Comparison of ENCODE assay signal across 12 cellular contexts in the genomic region with DNA sequence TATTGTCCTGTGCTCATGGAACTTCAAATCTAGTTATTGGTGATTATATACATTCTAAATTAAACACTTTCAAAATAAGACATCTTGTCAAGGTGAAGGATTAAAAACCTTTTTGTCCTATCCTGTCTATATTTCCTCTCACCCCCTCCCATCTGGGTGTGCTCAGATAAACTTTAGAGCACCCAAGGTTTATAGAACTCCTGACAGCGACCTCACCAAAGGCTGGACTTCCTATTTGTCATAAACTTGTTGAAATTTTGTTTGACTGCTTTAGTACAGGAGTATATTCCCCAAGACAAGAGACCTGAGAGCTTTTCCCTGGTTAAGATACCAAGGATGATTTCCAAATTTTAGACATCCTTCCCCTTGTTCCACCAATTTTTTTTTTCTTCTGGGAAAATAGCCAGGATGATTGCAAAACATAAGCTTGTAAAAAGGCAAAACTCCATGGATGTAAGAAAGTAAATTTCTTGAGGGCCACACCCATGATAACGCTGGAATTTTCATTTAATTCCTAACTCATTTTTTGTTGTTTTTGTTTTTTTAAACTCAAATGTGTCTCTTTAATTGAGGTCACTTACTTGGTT. TPM values are rescaled to one million over a fixed set of nuclear protein-coding genes. Genes with fewer than 3 reads are reported as not detected.
A peak's percentile ranks its signal among the peaks of the same experiment; 100 is the strongest.
DNase-seq lines count a peak whose midpoint lies in the region; ATAC-seq, FAIRE-seq and TF ChIP-seq lines count a peak whose summit lies in the region.
"Had no signal": no experiment of that assay in that cellular context is flagged by ENCODE, and none has a peak within 500 bp of the region (broad histone marks: within the 10 kb centered on the region; RNA-seq: fewer than 3 reads in every experiment).

No MANE protein-coding gene starts in this region.

- 19% methylated on average over 2 of the region's 2 CpGs for WGBS in A549 (ENCODE audit: missing lambda C conversion rate)
- no CpG with 5 or more reads among the region's 2 CpGs for WGBS in mesodermal cell (ENCODE audit: insufficient coverage in 2 of 2), 2 experiments

- TF ChIP-seq EP300 in A549 (IDR thresholded peaks at IDR 0.05): no peak

- TF ChIP-seq CTCF in A549 (IDR thresholded peaks at IDR 0.05): no peak
- no peak for TF ChIP-seq CTCF in choroid plexus epithelial cell (conservative IDR thresholded peaks at IDR 0.05; ENCODE audit: low read depth, low read length)

- H3K27ac ChIP-seq in A549: peak overlapping the region; percentile 76 to 82
- H3K27ac ChIP-seq in mesodermal cell (ENCODE audit: low read depth, low read length, severe bottlenecking): peak overlapping the region; percentile 82

- TF ChIP-seq POLR2A in A549 (IDR thresholded peaks at IDR 0.05; ENCODE audit: low read length): no peak

- H3K4me3 ChIP-seq in A549 (peak overlapping the region; percentile 18; the same call in 1 of the 3 replicates), choroid plexus epithelial cell (ENCODE audit: low read depth, low read length) (no peak overlapping the region), mesodermal cell (ENCODE audit: extremely low read depth, insufficient read depth, low read length, poor library complexity, severe bottlenecking) (no peak overlapping the region)
- H3K4me3 ChIP-seq: GM12878 had no signal

- H3K36me3 ChIP-seq in mesodermal cell (ENCODE audit: control insufficient read depth, insufficient read depth, low read length): no peaks in the 10 kb centered on the region

- no peak for TF ChIP-seq RAD21 in A549 (conservative IDR thresholded peaks at IDR 0.05 in 1 of 2, IDR thresholded peaks at IDR 0.05 in 1 of 2)

- CTCF ChIA-PET in A549 (lab: Yijun Ruan, JAX): interaction anchor here (0.6 to 0.9 kb wide), 3 partner anchors 13 to 576 kb away, joined by 3 read pairs; no protein-coding TSS in a partner anchor

- intact Hi-C loops in posterior cingulate gyrus (cut with DNase I): no loop called here

- H3K4me1 ChIP-seq in A549: peaks cover 37% of the 10 kb centered on the region
- H3K4me1 ChIP-seq in mesodermal cell (ENCODE audit: control insufficient read depth, insufficient read depth, low read length, poor library complexity, severe bottlenecking): peaks cover 46% of the 10 kb centered on the region

- H3K4me2 ChIP-seq in A549: peak overlapping the region; percentile 92

- POLR2A ChIA-PET in A549 (lab: Yijun Ruan, JAX): interaction anchor here (0.7 to 2.5 kb wide), 2 partner anchors 9 to 33 kb away, joined by 3 to 7 read pairs; partner anchors contain the start of gene CARMIL1

- DNase-seq in A549 (ENCODE audit: low read depth in 1 of 2, low spot score in 1 of 2) (peak in 1 of 2 experiments; percentile 51), HT1080 (ENCODE audit: low read depth) (peak; percentile 28), choroid plexus epithelial cell (ENCODE audit: low read depth) (peak; percentile 21), epidermal melanocyte (ENCODE audit: insufficient read length, low spot score) (no peak), NCI-H1417 treated with DMSO at 0.1 percent for 48 hours (lab: John Stamatoyannopoulos, UW) (no peak), posterior cingulate gyrus (no peak)
- DNase-seq: activated CD8-positive, alpha-beta T cell treated with anti-CD3 and anti-CD28 coated beads for 36 hours; NCI-H1694; SIG-M5 had no signal

- ATAC-seq in A549 (peak; percentile 37 to 66; a peak in 3 of 6 replicates), HG02623 (IDR thresholded peaks at IDR 0.05; ENCODE audit: unreplicated experiment) (no peak)

- H3K9me3 ChIP-seq in A549 (no peaks in the 10 kb centered on the region), mesodermal cell (ENCODE audit: control insufficient read depth, low read length) (no peaks in the 10 kb centered on the region)

- no peak for FAIRE-seq in A549 (lab: Jason Lieb, UNC)
- FAIRE-seq: GM12878 had no signal

TF ChIP-seq in A549, 52 proteins besides CTCF, POLR2A, EP300 and RAD21 (continues in another document):
- no peak for TF ChIP-seq CHD4 (IDR thresholded peaks at IDR 0.05; ENCODE audit: borderline replicate concordance)
- 0 out of 2 replicates have a peak, but pooled peaks have one; percentile 38 for TF ChIP-seq HES2 (IDR thresholded peaks at IDR 0.05)
- TF ChIP-seq, protein P1, sequence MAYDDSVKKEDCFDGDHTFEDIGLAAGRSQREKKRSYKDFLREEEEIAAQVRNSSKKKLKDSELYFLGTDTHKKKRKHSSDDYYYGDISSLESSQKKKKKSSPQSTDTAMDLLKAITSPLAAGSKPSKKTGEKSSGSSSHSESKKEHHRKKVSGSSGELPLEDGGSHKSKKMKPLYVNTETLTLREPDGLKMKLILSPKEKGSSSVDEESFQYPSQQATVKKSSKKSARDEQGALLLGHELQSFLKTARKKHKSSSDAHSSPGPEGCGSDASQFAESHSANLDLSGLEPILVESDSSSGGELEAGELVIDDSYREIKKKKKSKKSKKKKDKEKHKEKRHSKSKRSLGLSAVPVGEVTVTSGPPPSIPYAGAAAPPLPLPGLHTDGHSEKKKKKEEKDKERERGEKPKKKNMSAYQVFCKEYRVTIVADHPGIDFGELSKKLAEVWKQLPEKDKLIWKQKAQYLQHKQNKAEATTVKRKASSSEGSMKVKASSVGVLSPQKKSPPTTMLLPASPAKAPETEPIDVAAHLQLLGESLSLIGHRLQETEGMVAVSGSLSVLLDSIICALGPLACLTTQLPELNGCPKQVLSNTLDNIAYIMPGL (CRISPR knock-in tag; IDR thresholded peaks at IDR 0.05; ENCODE audit: borderline replicate concordance): no peak
- no peak for TF ChIP-seq E2F6 (IDR thresholded peaks at IDR 0.05; ENCODE audit: borderline replicate concordance, low read depth)
- TF ChIP-seq MAX (IDR thresholded peaks at IDR 0.05): no peak
- TF ChIP-seq REST (IDR thresholded peaks at IDR 0.05): no peak
- no peak for TF ChIP-seq NPAS2 (CRISPR knock-in tag; IDR thresholded peaks at IDR 0.05; ENCODE audit: borderline replicate concordance)
- TF ChIP-seq ZC3H11A (IDR thresholded peaks at IDR 0.05): no peak
- TF ChIP-seq PHF8 (IDR thresholded peaks at IDR 0.05; ENCODE audit: borderline replicate concordance, low read depth): no peak
- TF ChIP-seq JUN (IDR thresholded peaks at IDR 0.05): no peak
- peak; percentile 80 to 91 for TF ChIP-seq CEBPB (IDR thresholded peaks at IDR 0.05)
- TF ChIP-seq GATA3 (IDR thresholded peaks at IDR 0.05; ENCODE audit: borderline replicate concordance): peak; percentile 20; the same call in 1 of the 2 replicates
- TF ChIP-seq MAFK (IDR thresholded peaks at IDR 0.05; ENCODE audit: partially characterized antibody): no peak
- TF ChIP-seq CHD2 (IDR thresholded peaks at IDR 0.05; ENCODE audit: low read length, partially characterized antibody): no peak

RNA-seq across cellular contexts. Expression of gene CARMIL1, which starts 33.0 kb away (rescaled TPM):
- polyA plus RNA-seq in A549 (2011; rRNA removed) (11.8 and 16.1 TPM in 2 replicates), A549 (2017; fragmentation: RNase III; extraction: RNeasy Plus Mini Kit Qiagen cat#74134 plus additional on column Dnase treatment) (9.0 to 11.5 TPM (median 10.8 TPM) in 3 replicates)
- 3.1 and 3.2 TPM in 2 replicates for polyA plus RNA-seq in A549 (2012; cell fraction: cytosol; rRNA removed)
- 1.8 and 3.5 TPM in 2 replicates for polyA plus RNA-seq in A549 (2012; cell fraction: nucleus; rRNA removed)
- 12.3 and 14.6 TPM in 2 replicates for polyA minus RNA-seq in A549 (2011; rRNA and poly(A)+ RNA removed)
- 8.8 and 9.8 TPM in 2 replicates for total RNA-seq in HT1080 (2014; rRNA removed; shearing (Covaris generic))
- polyA plus RNA-seq in HT1080 (2015; cell fraction: cytosol; rRNA removed): 4.6 and 5.7 TPM in 2 replicates
- polyA plus RNA-seq in HT1080 (2015; cell fraction: nucleus; rRNA removed): 8.7 and 10.6 TPM in 2 replicates
- 12.9 TPM for polyA plus RNA-seq in mesodermal cell (2013, experiment 1 of 2)
- 14.4 TPM for polyA plus RNA-seq in mesodermal cell (2013, experiment 2 of 2)

Comparison
In these comparisons a context has a peak if more than half of its experiments do, and no peak if none do; other contexts are left out.
1. DNase-seq: peak in HT1080 (single experiment) and choroid plexus epithelial cell (single experiment); none in epidermal melanocyte (single experiment), NCI-H1417 treated with DMSO at 0.1 percent for 48 hours (single experiment) and posterior cingulate gyrus (0 of 10).